In the genomic region with DNA sequence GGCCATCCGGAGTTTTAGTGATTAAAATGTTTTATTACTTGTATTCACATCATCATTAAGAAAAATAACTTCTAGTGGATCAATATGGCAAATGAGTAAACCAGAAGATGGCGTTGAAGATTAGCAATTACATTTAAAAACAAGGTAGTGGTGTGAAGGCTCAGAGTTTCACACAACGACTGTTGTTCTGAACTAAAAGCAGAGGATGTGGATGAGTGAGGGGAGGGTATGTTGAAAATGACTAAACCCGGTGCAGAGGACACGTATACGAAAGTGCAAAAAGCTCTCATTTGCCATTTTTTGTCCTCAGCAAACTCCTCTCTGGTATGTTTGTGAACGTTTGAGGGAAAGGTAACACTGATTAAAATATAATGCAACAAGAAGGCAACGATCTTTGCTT, we compare ENCODE assay signal across 15 cellular contexts. TPM values are rescaled to one million over a fixed set of nuclear protein-coding genes. Genes with fewer than 3 reads are reported as not detected.
DNase-seq lines count a peak whose midpoint lies in the region; ATAC-seq and TF ChIP-seq lines count a peak whose summit lies in the region.
"Had no signal": no experiment of that assay in that cellular context is flagged by ENCODE, and none has a peak within 500 bp of the region (broad histone marks: within the 10 kb centered on the region; RNA-seq: fewer than 3 reads in every experiment).

No MANE protein-coding gene starts in this region.

- no peaks in the 10 kb centered on the region for H3K9me3 Mint-ChIP-seq in CD4-positive, alpha-beta T cell
- H3K9me3 Mint-ChIP-seq in activated naive CD4-positive, alpha-beta T cell treated with anti-CD3 and anti-CD28 coated beads, Interleukin-2, amount 50 U/mL, for 24 hours, result peaks cover 5% of the 10 kb centered on the region

- H3K9me3 ChIP-seq in CD4-positive, alpha-beta T cell (ENCODE audit: control insufficient read depth, low read length), result no peaks in the 10 kb centered on the region
- no peaks in the 10 kb centered on the region for H3K9me3 ChIP-seq in SJCRH30 (replicated peaks)
- H3K9me3 ChIP-seq: upper lobe of left lung had no signal

- H3K36me3 ChIP-seq in H7 (replicated peaks; ENCODE audit: control insufficient read depth, insufficient read depth, low read length) (no peaks in the 10 kb centered on the region), SJCRH30 (no peaks in the 10 kb centered on the region)
- H3K36me3 ChIP-seq: upper lobe of left lung had no signal

- POLR2A ChIA-PET in CD4-positive, alpha-beta T cell (lab: Charles Lee), result interaction anchor here (0.6 to 6.1 kb wide), 3 partner anchors 56 to 154 kb away, joined by 3 to 65 read pairs (median 4); no protein-coding TSS in a partner anchor

- H3K4me1 ChIP-seq in SJCRH30, result no peaks in the 10 kb centered on the region

- peak overlapping the region; percentile 74 for H3K27ac Mint-ChIP-seq in CD4-positive, alpha-beta T cell
- peak overlapping the region; percentile 95 for H3K27ac Mint-ChIP-seq in activated naive CD4-positive, alpha-beta T cell treated with anti-CD3 and anti-CD28 coated beads, Interleukin-2, amount 50 U/mL, for 24 hours

- peak overlapping the region; percentile 67 for H3K4me3 Mint-ChIP-seq in CD4-positive, alpha-beta T cell
- peak overlapping the region; percentile 94 for H3K4me3 Mint-ChIP-seq in activated naive CD4-positive, alpha-beta T cell treated with anti-CD3 and anti-CD28 coated beads, Interleukin-2, amount 50 U/mL, for 24 hours

- no peak for DNase-seq in CD4-positive, alpha-beta T cell
- DNase-seq in KG1 (lab: John Stamatoyannopoulos, UW), result no peak
- no peak for DNase-seq in SIG-M5 (lab: John Stamatoyannopoulos, UW)
- no peak for DNase-seq in H7
- DNase-seq in SJCRH30, result no peak
- DNase-seq: activated gamma-delta T cell, HCEC 1CT, SHP77 treated with DMSO at 0.1 percent for 48 hours, upper lobe of left lung had no signal

- peaks cover 9% of the 10 kb centered on the region for H3K36me3 Mint-ChIP-seq in CD4-positive, alpha-beta T cell (ENCODE audit: low read depth)
- peaks cover 8% of the 10 kb centered on the region for H3K36me3 Mint-ChIP-seq in activated naive CD4-positive, alpha-beta T cell treated with anti-CD3 and anti-CD28 coated beads, Interleukin-2, amount 50 U/mL, for 24 hours

- H3K4me3 ChIP-seq in H7 (ENCODE audit: insufficient read depth, low read depth, low read length), result no peak overlapping the region
- H3K4me3 ChIP-seq in SJCRH30, result no peak overlapping the region
- H3K4me3 ChIP-seq: upper lobe of left lung had no signal

- TF ChIP-seq CTCF in CD4-positive, alpha-beta T cell (IDR thresholded peaks at IDR 0.05), result peak; percentile 50

- CTCF ChIA-PET in CD4-positive, alpha-beta T cell (lab: Charles Lee), result interaction anchor here (1.3 to 2.6 kb wide), 4 partner anchors 10 to 203 kb away, joined by 5 to 7 read pairs (median 6); no protein-coding TSS in a partner anchor

- H3K27me3 Mint-ChIP-seq in CD4-positive, alpha-beta T cell, result peaks cover 9% of the 10 kb centered on the region
- peaks cover 2% of the 10 kb centered on the region for H3K27me3 Mint-ChIP-seq in activated naive CD4-positive, alpha-beta T cell treated with anti-CD3 and anti-CD28 coated beads, Interleukin-2, amount 50 U/mL, for 24 hours

- ATAC-seq in CD4-positive, alpha-beta T cell (ENCODE audit: poor library complexity), result peak; percentile 61
- ATAC-seq in GM18861 (IDR thresholded peaks at IDR 0.05; ENCODE audit: unreplicated experiment) (peak; percentile 50), HG03095 (IDR thresholded peaks at IDR 0.05; ENCODE audit: unreplicated experiment) (peak; percentile 48)
- ATAC-seq: esophagus mucosa had no signal

- peaks cover 29% of the 10 kb centered on the region for H3K4me1 Mint-ChIP-seq in CD4-positive, alpha-beta T cell (ENCODE audit: low read depth)
- peaks cover 19% of the 10 kb centered on the region for H3K4me1 Mint-ChIP-seq in activated naive CD4-positive, alpha-beta T cell treated with anti-CD3 and anti-CD28 coated beads, Interleukin-2, amount 50 U/mL, for 24 hours

- no peak overlapping the region for H3K27ac ChIP-seq in CD4-positive, alpha-beta T cell (ENCODE audit: low read depth, low read length)
- no peak overlapping the region for H3K27ac ChIP-seq in SJCRH30
- H3K27ac ChIP-seq: upper lobe of left lung had no signal

- H3K27me3 ChIP-seq in CD4-positive, alpha-beta T cell (ENCODE audit: control insufficient read depth, insufficient read depth, low read length), result no peaks in the 10 kb centered on the region
- H3K27me3 ChIP-seq in H7 (ENCODE audit: control insufficient read depth, insufficient read depth, low read length) (peaks cover 53% of the 10 kb centered on the region), SJCRH30 (no peaks in the 10 kb centered on the region)

- intact Hi-C loops in CD4-positive, alpha-beta T cell (cut with DNase I, micrococcal nuclease), result loop anchor here (1.0 to 10.0 kb wide), 9 partner anchors 15 to 1008 kb away; no protein-coding TSS in a partner anchor

RNA-seq across cellular contexts. Expression of a gene that starts 1.9 kb away (rescaled TPM):
- total RNA-seq in CD4-positive, alpha-beta T cell, result 10 to 100 TPM; 16.9 to 20.8 TPM
- 1.1 and 4.8 TPM in 2 replicates for total RNA-seq in H7 (2014; rRNA removed; shearing (Covaris generic))
- 0.03 TPM in 1 of 2 replicates, not detected in the other for total RNA-seq in SJCRH30 (2014; rRNA removed; shearing (Covaris generic))
- total RNA-seq: lung microvascular endothelial cell, MCF 10A had no signal
